ENCODE assay signal across 10 cellular contexts in the genomic region with DNA sequence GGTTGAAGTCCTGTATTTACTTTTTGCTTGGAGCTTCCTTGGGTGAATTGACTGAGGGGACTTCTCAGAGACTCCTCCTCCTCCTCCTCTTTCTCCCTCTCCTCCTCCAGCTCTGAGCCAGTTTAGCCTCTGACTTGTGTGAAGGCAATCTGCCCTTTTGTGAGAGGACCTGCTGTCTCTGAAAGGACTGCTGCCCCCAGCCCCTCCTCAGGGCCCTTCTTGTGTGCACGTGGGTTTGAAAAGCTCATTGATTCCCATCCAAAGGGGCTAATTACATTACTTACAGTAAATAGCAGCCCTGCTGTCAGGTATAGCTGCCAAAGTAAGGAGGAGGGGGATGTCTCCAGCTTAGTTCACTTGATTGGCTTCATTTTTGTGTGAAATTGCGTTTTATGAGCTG. TPM values are rescaled to one million over a fixed set of nuclear protein-coding genes. Genes with fewer than 3 reads are reported as not detected.
DNase-seq lines count a peak whose midpoint lies in the region; ATAC-seq lines count a peak whose summit lies in the region.
"Had no signal": no experiment of that assay in that cellular context is flagged by ENCODE, and none has a peak within 500 bp of the region (broad histone marks: within the 10 kb centered on the region; RNA-seq: fewer than 3 reads in every experiment).

No MANE protein-coding gene starts in this region.

- H3K36me3 Mint-ChIP-seq in activated T-cell treated with anti-CD3 and anti-CD28 coated beads, Interleukin-2, amount 50 U/mL, for 72 hours (ENCODE audit: insufficient read depth in 2 of 2), result peaks cover 2% of the 10 kb centered on the region in 2 donors
- H3K36me3 Mint-ChIP-seq in activated T-helper 17 cell treated with anti-CD3 and anti-CD28 coated beads, Interleukin-2, amount 50 U/mL, for 72 hours (ENCODE audit: low read depth), result peaks cover 21% of the 10 kb centered on the region

- H3K4me1 Mint-ChIP-seq in activated T-cell treated with anti-CD3 and anti-CD28 coated beads, Interleukin-2, amount 50 U/mL, for 72 hours (ENCODE audit: low read depth), result peaks cover 93% of the 10 kb centered on the region
- peaks cover 28% of the 10 kb centered on the region for H3K4me1 Mint-ChIP-seq in activated T-helper 17 cell treated with anti-CD3 and anti-CD28 coated beads, Interleukin-2, amount 50 U/mL, for 72 hours

- H3K4me3 Mint-ChIP-seq in activated T-cell treated with anti-CD3 and anti-CD28 coated beads, Interleukin-2, amount 50 U/mL, for 72 hours, result peak overlapping the region; percentile 85 to 88
- H3K4me3 Mint-ChIP-seq in activated T-helper 17 cell treated with anti-CD3 and anti-CD28 coated beads, Interleukin-2, amount 50 U/mL, for 72 hours, result peak overlapping the region; percentile 53

- peak overlapping the region; percentile 66 for H3K4me3 ChIP-seq in skeletal muscle satellite cell (ENCODE audit: low read length)

- ATAC-seq in activated T-cell treated with anti-CD3 and anti-CD28 coated beads, Interleukin-2, amount 50 U/mL, for 72 hours (replicated peaks in 1 of 2), result no peak
- no peak for ATAC-seq in activated T-helper 17 cell treated with anti-CD3 and anti-CD28 coated beads, Interleukin-2, amount 50 U/mL, for 72 hours (replicated peaks)
- no peak for ATAC-seq in HG02759 (IDR thresholded peaks at IDR 0.05; ENCODE audit: unreplicated experiment)

- H3K27ac Mint-ChIP-seq in activated T-cell treated with anti-CD3 and anti-CD28 coated beads, Interleukin-2, amount 50 U/mL, for 72 hours, result no peak overlapping the region
- no peak overlapping the region for H3K27ac Mint-ChIP-seq in activated T-helper 17 cell treated with anti-CD3 and anti-CD28 coated beads, Interleukin-2, amount 50 U/mL, for 72 hours

- H3K27me3 ChIP-seq in skeletal muscle satellite cell (ENCODE audit: control insufficient read depth, insufficient read depth, low read length), result peaks cover 99% of the 10 kb centered on the region

- peaks cover 53% of the 10 kb centered on the region for H3K4me1 ChIP-seq in skeletal muscle satellite cell (ENCODE audit: control insufficient read depth, insufficient read depth, low read length)

- H3K9me3 Mint-ChIP-seq in activated T-cell treated with anti-CD3 and anti-CD28 coated beads, Interleukin-2, amount 50 U/mL, for 72 hours, result no peaks in the 10 kb centered on the region
- H3K9me3 Mint-ChIP-seq in activated T-helper 17 cell treated with anti-CD3 and anti-CD28 coated beads, Interleukin-2, amount 50 U/mL, for 72 hours, result no peaks in the 10 kb centered on the region

- H3K9me3 ChIP-seq in skeletal muscle satellite cell (replicated peaks; ENCODE audit: low read length), result no peaks in the 10 kb centered on the region
- H3K9me3 ChIP-seq: transverse colon had no signal

- in situ Hi-C loops in KBM-7 (cut with MboI; ENCODE audit: low pct_unique_long_range_greater_than_20kb, low sequenced_read_pairs), result no loop called here

- DNase-seq in activated T-cell treated with anti-CD3 and anti-CD28 coated beads, Interleukin-2, amount 50 U/mL, for 72 hours, result no peak
- DNase-seq in activated T-cell treated with anti-CD3 and anti-CD28 coated beads for 4 hours, result no peak
- DNase-seq in KBM-7, result peak; percentile 14
- DNase-seq in DMS153 (lab: John Stamatoyannopoulos, UW), result no peak
- no peak for DNase-seq in retina
- DNase-seq: T-helper 2 cell had no signal

- H3K9ac ChIP-seq in skeletal muscle satellite cell (ENCODE audit: low read depth, low read length), result no peak overlapping the region

- H3K36me3 ChIP-seq in skeletal muscle satellite cell (ENCODE audit: insufficient read depth, low read length), result no peaks in the 10 kb centered on the region
- H3K36me3 ChIP-seq: transverse colon had no signal

- peak overlapping the region; percentile 76 for H3K4me2 ChIP-seq in skeletal muscle satellite cell (ENCODE audit: low read length)

- H3K27me3 Mint-ChIP-seq in activated T-cell treated with anti-CD3 and anti-CD28 coated beads, Interleukin-2, amount 50 U/mL, for 72 hours (ENCODE audit: low read depth), result peaks cover 100% of the 10 kb centered on the region
- peaks cover 92% of the 10 kb centered on the region for H3K27me3 Mint-ChIP-seq in activated T-helper 17 cell treated with anti-CD3 and anti-CD28 coated beads, Interleukin-2, amount 50 U/mL, for 72 hours

RNA-seq across cellular contexts. Expression of gene LHX9, which starts 2.0 kb away (rescaled TPM):
- under 1 TPM in 1 of 2 donors, not detected in 1; 0.02 TPM for total RNA-seq in activated T-cell treated with anti-CD3 and anti-CD28 coated beads, Interleukin-2, amount 50 U/mL, for 72 hours
- not detected for total RNA-seq in activated T-helper 17 cell treated with anti-CD3 and anti-CD28 coated beads, Interleukin-2, amount 50 U/mL, for 72 hours
- total RNA-seq in skeletal muscle satellite cell (2012; rRNA removed), result not detected in 2 replicates
- total RNA-seq: transverse colon had no signal

RNA-seq across cellular contexts. Expression of gene C1orf53, which starts 12.8 kb away (rescaled TPM):
- not detected for total RNA-seq in activated T-cell treated with anti-CD3 and anti-CD28 coated beads, Interleukin-2, amount 50 U/mL, for 72 hours
- under 1 TPM; 0.50 to 0.78 TPM for total RNA-seq in activated T-helper 17 cell treated with anti-CD3 and anti-CD28 coated beads, Interleukin-2, amount 50 U/mL, for 72 hours
- total RNA-seq in skeletal muscle satellite cell (2012; rRNA removed), result 4.8 and 10.6 TPM in 2 replicates
